22 cellular contexts compared by ENCODE assay signal in the genomic region with DNA sequence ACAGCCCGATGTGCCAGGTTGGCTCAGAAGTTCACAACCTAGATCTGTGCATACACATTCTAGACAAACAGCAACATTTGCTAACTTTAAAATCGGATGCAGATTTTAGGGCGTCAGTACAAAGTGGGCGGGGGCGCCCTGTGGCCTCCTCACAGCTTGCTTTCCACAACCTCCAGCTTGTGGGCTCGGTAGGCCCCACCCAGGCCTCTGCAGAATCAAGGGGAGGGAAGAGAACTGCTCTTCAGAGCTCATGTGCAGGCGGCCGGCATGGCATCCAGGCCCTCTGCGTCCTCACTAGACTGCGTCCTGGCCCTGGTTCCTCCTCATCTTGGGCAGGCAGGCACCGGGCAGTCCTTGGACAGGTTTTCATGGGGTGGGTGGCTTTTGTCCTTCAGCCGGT. TPM values are rescaled to one million over a fixed set of nuclear protein-coding genes. Genes with fewer than 3 reads are reported as not detected.
DNase-seq lines count a peak whose midpoint lies in the region; ATAC-seq, FAIRE-seq and TF ChIP-seq lines count a peak whose summit lies in the region.
"Had no signal": no experiment of that assay in that cellular context is flagged by ENCODE, and none has a peak within 500 bp of the region (broad histone marks: within the 10 kb centered on the region; RNA-seq: fewer than 3 reads in every experiment).

No MANE protein-coding gene starts in this region.

- H4K91ac ChIP-seq in H1 (replicated peaks; ENCODE audit: insufficient read length, low read length) (peak overlapping the region; percentile 79), neuronal stem cell (ENCODE audit: low read depth, low read length, poor library complexity) (peak overlapping the region; percentile 56)

- no peaks in the 10 kb centered on the region; the same call in 1 of the 2 replicates for H3K79me1 ChIP-seq in H1 (ENCODE audit: low read depth, low read length)
- H3K79me1 ChIP-seq in neuronal stem cell (ENCODE audit: low read depth, low read length) = no peaks in the 10 kb centered on the region

- H3K14ac ChIP-seq in H1 (ENCODE audit: insufficient read length) = no peak overlapping the region
- no peak overlapping the region for H3K14ac ChIP-seq in neuronal stem cell (ENCODE audit: low read length)

- FAIRE-seq in H1 (lab: Jason Lieb, UNC) = no peak
- FAIRE-seq: A204.1, D721Med, G401.6, GM12892, GM18507 had no signal

- 0 out of 2 replicates have a peak overlapping the region, but pooled peaks have one; percentile 27 for H2BK12ac ChIP-seq in H1 (ENCODE audit: low read depth, low read length)
- no peak overlapping the region for H2BK12ac ChIP-seq in neuronal stem cell (ENCODE audit: low read length)

- DNase-seq in CD8-positive, alpha-beta T cell = peak in 1 of 7 experiments; percentile 49
- DNase-seq in H1 (ENCODE audit: low read depth in 1 of 2, low spot score in 2 of 2) (no peak), neuronal stem cell (ENCODE audit: low spot score) (no peak), HK-2 (ENCODE audit: unreplicated experiment) (no peak), NCI-H1048 (lab: John Stamatoyannopoulos, UW) (no peak)
- DNase-seq: ACHN; BE2C; C1 segment of cervical spinal cord; Caco-2; CD4-positive, CD25-positive, alpha-beta regulatory T cell; H7; HFFc6 had no signal

- peaks cover 10% of the 10 kb centered on the region; the same call in 1 of the 2 replicates for H3K23me2 ChIP-seq in H1 (ENCODE audit: low read depth, low read length)

- intact Hi-C loops in CD8-positive, alpha-beta T cell (cut with DNase I, micrococcal nuclease) = no loop called here

- no peaks in the 10 kb centered on the region for H3K9me3 ChIP-seq in CD8-positive, alpha-beta T cell (ENCODE audit: low read length)
- H3K9me3 ChIP-seq in H1 (ENCODE audit: insufficient read depth in 2 of 2, low read depth in 1 of 2, low read length in 1 of 2) (peaks cover 2 to 7% of the 10 kb centered on the region in 2 experiments; a peak in 1 of 4 replicates), neuronal stem cell (replicated peaks in 1 of 2; ENCODE audit: control insufficient read depth in 2 of 2, insufficient read depth in 1 of 2, low read depth in 1 of 2, low read length in 2 of 2) (peaks cover 0 to 4% of the 10 kb centered on the region in 2 donors)
- H3K9me3 ChIP-seq: BE2C, Caco-2 had no signal

- H2BK120ac ChIP-seq in H1 (replicated peaks; ENCODE audit: low read depth, low read length) (no peak overlapping the region), neuronal stem cell (ENCODE audit: low read depth, low read length) (no peak overlapping the region)

- H2BK20ac ChIP-seq in H1 (ENCODE audit: low read length) = no peak overlapping the region

- TF ChIP-seq RAD21 in H1 (IDR thresholded peaks at IDR 0.05 in 1 of 2, conservative IDR thresholded peaks at IDR 0.05 in 1 of 2; ENCODE audit: low read depth in 2 of 2, low read length in 2 of 2) = no peak

- no peak overlapping the region for H4K8ac ChIP-seq in H1 (ENCODE audit: extremely low read depth, insufficient read depth, low read length)
- H4K8ac ChIP-seq in neuronal stem cell (ENCODE audit: low read depth, low read length) = no peak overlapping the region

- H4K20me1 ChIP-seq in H1 (replicated peaks in 1 of 2; ENCODE audit: control insufficient read depth in 1 of 2, insufficient read depth in 2 of 2, low read length in 2 of 2) = peaks cover 0 to 13% of the 10 kb centered on the region in 2 experiments

- H3K27me3 ChIP-seq in CD8-positive, alpha-beta T cell (ENCODE audit: insufficient read depth, low read length) = no peaks in the 10 kb centered on the region
- peaks cover 4 to 19% (median 11%) of the 10 kb centered on the region in 4 experiments for H3K27me3 ChIP-seq in H1 (replicated peaks in 1 of 4; ENCODE audit: control insufficient read depth in 3 of 4, extremely low read depth in 1 of 4, insufficient read depth in 3 of 4, low read length in 3 of 4)
- peaks cover 0 to 20% (median 3%) of the 10 kb centered on the region in 3 experiments for H3K27me3 ChIP-seq in neuronal stem cell (ENCODE audit: control insufficient read depth in 3 of 3, insufficient read depth in 3 of 3, low read depth in 1 of 3, low read length in 3 of 3)
- H3K27me3 ChIP-seq: BE2C had no signal

- H3K18ac ChIP-seq in H1 (ENCODE audit: extremely low read depth, low read length) (no peak overlapping the region), neuronal stem cell (ENCODE audit: low read length) (no peak overlapping the region)

- POLR2A ChIA-PET in CD8-positive, alpha-beta T cell (lab: Charles Lee) = no interaction called here
- POLR2A ChIA-PET in H1 (lab: Charles Lee; ENCODE audit: partially characterized antibody) = no interaction called here

- peaks cover 7% of the 10 kb centered on the region for H3K4me1 ChIP-seq in CD8-positive, alpha-beta T cell (ENCODE audit: insufficient read depth, low read length)
- H3K4me1 ChIP-seq in H1 (replicated peaks in 1 of 4; ENCODE audit: control insufficient read depth in 3 of 4, insufficient read depth in 4 of 4, low read length in 3 of 4) = peaks cover 0 to 31% (median 16%) of the 10 kb centered on the region in 4 experiments; a peak in 6 of 7 replicates
- peaks cover 0 to 23% of the 10 kb centered on the region in 2 donors for H3K4me1 ChIP-seq in neuronal stem cell (ENCODE audit: control insufficient read depth in 2 of 2, insufficient read depth in 1 of 2, low read depth in 1 of 2, low read length in 2 of 2)
- H3K4me1 ChIP-seq: BE2C had no signal

- no peak for TF ChIP-seq EP300 in H1 (IDR thresholded peaks at IDR 0.05; ENCODE audit: borderline replicate concordance in 1 of 2, low read depth in 2 of 2, low read length in 2 of 2)

- no peak for TF ChIP-seq POLR2A in H1 (IDR thresholded peaks at IDR 0.05; ENCODE audit: control extremely low read depth in 1 of 2, low read depth in 2 of 2, low read length in 2 of 2)

- H3K4me2 ChIP-seq in H1 (ENCODE audit: insufficient read depth in 1 of 2, low read depth in 2 of 2, low read length in 2 of 2) = no peak overlapping the region
- no peak overlapping the region for H3K4me2 ChIP-seq in neuronal stem cell (ENCODE audit: insufficient read depth, low read length, poor library complexity, severe bottlenecking)
- H3K4me2 ChIP-seq: GM23338 had no signal

- H3K9me3 Mint-ChIP-seq in CD8-positive, alpha-beta T cell = peaks cover 6% of the 10 kb centered on the region

- H3K36me3 ChIP-seq in CD8-positive, alpha-beta T cell (ENCODE audit: insufficient read depth, low read length) = no peaks in the 10 kb centered on the region
- H3K36me3 ChIP-seq in H1 (ENCODE audit: control insufficient read depth in 2 of 4, insufficient read depth in 4 of 4, low read length in 3 of 4) = peaks cover 0 to 3% (median 0%) of the 10 kb centered on the region in 4 experiments; a peak in 1 of 8 replicates
- no peaks in the 10 kb centered on the region for H3K36me3 ChIP-seq in neuronal stem cell (replicated peaks in 1 of 2; ENCODE audit: control insufficient read depth in 2 of 2, insufficient read depth in 2 of 2, low read length in 2 of 2)
- H3K36me3 ChIP-seq: BE2C had no signal

- peak overlapping the region; percentile 74 for H3K27ac Mint-ChIP-seq in CD8-positive, alpha-beta T cell
- H3K27ac Mint-ChIP-seq: CD4-positive, CD25-positive, alpha-beta regulatory T cell; GM23338; HFFc6 had no signal

- H3K4me1 Mint-ChIP-seq in CD8-positive, alpha-beta T cell (ENCODE audit: low read depth) = peaks cover 24% of the 10 kb centered on the region

- H3K36me3 Mint-ChIP-seq in CD8-positive, alpha-beta T cell = no peaks in the 10 kb centered on the region
- H3K36me3 Mint-ChIP-seq: CD4-positive, CD25-positive, alpha-beta regulatory T cell had no signal

- peaks cover 0 to 2% of the 10 kb centered on the region in 2 experiments; a peak in 1 of 4 replicates for H3K79me2 ChIP-seq in H1 (ENCODE audit: control insufficient read depth in 1 of 2, insufficient read depth in 2 of 2, low read length in 2 of 2)

- H2AK5ac ChIP-seq in H1 (ENCODE audit: low read depth, low read length) (no peak overlapping the region), neuronal stem cell (ENCODE audit: low read depth, low read length) (peak overlapping the region; percentile 2)

- ATAC-seq in CD8-positive, alpha-beta T cell = peak; percentile 66
- ATAC-seq in HG03097 (IDR thresholded peaks at IDR 0.05; ENCODE audit: low FRiP score, unreplicated experiment) = no peak
- ATAC-seq: GM23338, HCT116 had no signal

- H3K27me3 Mint-ChIP-seq in CD8-positive, alpha-beta T cell (ENCODE audit: low read depth) = peaks cover 9% of the 10 kb centered on the region

- peak overlapping the region; percentile 69 for H3K4me3 Mint-ChIP-seq in CD8-positive, alpha-beta T cell
- H3K4me3 Mint-ChIP-seq: CD4-positive, CD25-positive, alpha-beta regulatory T cell; GM23338; HFFc6 had no signal

- H2AFZ ChIP-seq in H1 (ENCODE audit: low read length) (no peak overlapping the region), neuronal stem cell (ENCODE audit: low read length) (no peak overlapping the region)
- H2AFZ ChIP-seq: GM23338 had no signal

- no peak overlapping the region for H2BK5ac ChIP-seq in H1 (ENCODE audit: low read depth, low read length)
- H2BK5ac ChIP-seq in neuronal stem cell (ENCODE audit: low read length) = no peak overlapping the region

- no peak overlapping the region for H3K23ac ChIP-seq in H1 (ENCODE audit: insufficient read length)
- peak overlapping the region; percentile 25 for H3K23ac ChIP-seq in neuronal stem cell (ENCODE audit: low read depth, low read length, poor library complexity)

- 88% methylated on average over 11 of the region's 12 CpGs; no CpG with 5 or more reads in 1 of the 2 experiments for WGBS in H1 (ENCODE audit: extremely low coverage in 1 of 2, insufficient coverage in 1 of 2, insufficient read length in 1 of 2, insufficient replicate concordance in 2 of 2, low coverage in 1 of 2, low lambda C conversion rate in 2 of 2, missing lambda C conversion rate in 1 of 2), 2 experiments
- WGBS in neuronal stem cell (ENCODE audit: extremely low coverage in 2 of 2, insufficient read length in 2 of 2, insufficient replicate concordance in 1 of 2), 2 donors = no CpG with 5 or more reads among the region's 12 CpGs

- CTCF ChIA-PET in CD8-positive, alpha-beta T cell (lab: Charles Lee) = no interaction called here
- CTCF ChIA-PET in H1 (lab: Charles Lee; ENCODE audit: partially characterized antibody) = no interaction called here

- H2BK15ac ChIP-seq in H1 (ENCODE audit: low read length) (no peak overlapping the region), neuronal stem cell (ENCODE audit: low read length) (no peak overlapping the region)

- no peak overlapping the region for H3K4ac ChIP-seq in H1 (replicated peaks; ENCODE audit: insufficient read length, low read depth, low read length)
- no peak overlapping the region for H3K4ac ChIP-seq in neuronal stem cell (ENCODE audit: low read length)

- TF ChIP-seq CTCF in CD8-positive, alpha-beta T cell (IDR thresholded peaks at IDR 0.05) = no peak
- TF ChIP-seq CTCF in H1 (IDR thresholded peaks at IDR 0.05; ENCODE audit: control extremely low read depth in 1 of 3, insufficient read depth in 1 of 3, low read depth in 1 of 3, low read length in 3 of 3) = no peak

- no peak overlapping the region for H4K5ac ChIP-seq in H1 (ENCODE audit: insufficient read length, low read depth, low read length)

- no peak overlapping the region for H3K56ac ChIP-seq in H1 (replicated peaks; ENCODE audit: insufficient read length, low read depth, low read length)

- no peak overlapping the region for H3K9ac ChIP-seq in H1 (replicated peaks in 1 of 4; ENCODE audit: extremely low read depth in 1 of 4, low read depth in 3 of 4, low read length in 3 of 4)
- H3K9ac ChIP-seq in neuronal stem cell (ENCODE audit: low read depth, low read length, poor library complexity) = no peak overlapping the region

- H3K27ac ChIP-seq in CD8-positive, alpha-beta T cell (ENCODE audit: low read depth, low read length) = no peak overlapping the region
- H3K27ac ChIP-seq in angular gyrus (ENCODE audit: low read depth, low read length) = peak overlapping the region; percentile 45
- H3K27ac ChIP-seq in H1 (ENCODE audit: low read depth, low read length) = no peak overlapping the region
- H3K27ac ChIP-seq in neuronal stem cell (replicated peaks; ENCODE audit: low read length) = no peak overlapping the region
- H3K27ac ChIP-seq: HL-60 had no signal

- H3K4me3 ChIP-seq in CD8-positive, alpha-beta T cell (ENCODE audit: low read depth, low read length) = no peak overlapping the region
- no peak overlapping the region for H3K4me3 ChIP-seq in H1 (ENCODE audit: extremely low read depth in 1 of 4, insufficient read depth in 2 of 4, low read depth in 3 of 4, low read length in 4 of 4)
- no peak overlapping the region for H3K4me3 ChIP-seq in neuronal stem cell (ENCODE audit: low read length in 2 of 2)
- H3K4me3 ChIP-seq: GM23338 had no signal

RNA-seq across cellular contexts. Expression of gene AJAP1, which starts 59.3 kb away (rescaled TPM):
- total RNA-seq in CD8-positive, alpha-beta T cell = 1 to 10 TPM; 1.9 to 3.5 TPM
- 6.2 and 6.6 TPM in 2 replicates for total RNA-seq in H1 (2021; fragmentation: NEBNext Ultra II Directional; extraction: Animal tissue kit (Norgen Biotek cat#: 25700))
- 1.9 and 2.2 TPM in 2 replicates for polyA plus RNA-seq in H1 (2011; rRNA removed)
- 1.7 TPM for polyA plus RNA-seq in H1 (2011; cell fraction: cytosol; rRNA removed)
- polyA plus RNA-seq in H1 (2011; cell fraction: nucleus; rRNA removed) = 3.2 TPM
- 1.9 to 2.8 TPM (median 2.2 TPM) in 4 replicates for polyA plus RNA-seq in H1 (2012, experiment 1 of 2)
- polyA plus RNA-seq in H1 (2012, experiment 2 of 2) = 1.4 TPM
- polyA plus RNA-seq in H1 (2013, experiment 1 of 2) = 2.6 TPM
- polyA plus RNA-seq in H1 (2013, experiment 2 of 2) = 2.9 TPM
- 1.5 and 2.4 TPM in 2 replicates for polyA minus RNA-seq in H1 (2011; rRNA and poly(A)+ RNA removed)
- polyA minus RNA-seq in H1 (2011; cell fraction: cytosol; rRNA and poly(A)+ RNA removed) = 0.95 TPM
- 3.6 TPM for polyA minus RNA-seq in H1 (2011; cell fraction: nucleus; rRNA and poly(A)+ RNA removed)
- 0.32 TPM for polyA plus RNA-seq in neuronal stem cell (2013, experiment 1 of 2)
- 0.42 TPM for polyA plus RNA-seq in neuronal stem cell (2013, experiment 2 of 2)
- total RNA-seq: Caco-2, GM23338, HFFc6 had no signal
- polyA plus RNA-seq: GM23338 had no signal
